In the genomic region with DNA sequence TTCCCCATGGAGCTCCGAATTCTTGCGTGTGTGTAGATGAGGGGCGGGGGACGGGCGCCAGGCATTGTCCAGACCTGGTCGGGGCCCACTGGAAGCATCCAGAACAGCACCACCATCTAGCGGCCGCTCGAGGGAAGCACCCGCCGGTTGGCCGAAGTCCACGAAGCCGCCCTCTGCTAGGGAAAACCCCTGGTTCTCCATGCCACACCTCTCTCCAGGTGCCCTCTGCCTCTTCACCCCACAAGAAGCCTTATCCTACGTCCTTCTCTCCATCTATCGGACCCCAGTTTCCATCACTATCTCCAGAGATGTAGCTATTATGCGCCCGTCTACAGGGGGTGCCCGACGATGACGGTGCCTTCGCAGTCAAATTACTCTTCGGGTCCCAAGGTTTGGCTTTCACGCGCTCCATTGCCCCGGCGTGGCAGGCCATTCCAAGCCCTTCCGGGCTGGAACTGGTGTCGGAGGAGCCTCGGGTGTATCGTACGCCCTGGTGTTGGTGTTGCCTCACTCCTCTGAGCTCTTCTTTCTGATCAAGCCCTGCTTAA, we compare ENCODE assay signal across 8 cellular contexts. TPM values are rescaled to one million over a fixed set of nuclear protein-coding genes. Genes with fewer than 3 reads are reported as not detected.
A peak's percentile ranks its signal among the peaks of the same experiment; 100 is the strongest.
DNase-seq lines count a peak whose midpoint lies in the region; ATAC-seq, FAIRE-seq and TF ChIP-seq lines count a peak whose summit lies in the region.

No MANE protein-coding gene starts in this region.

- peaks cover 5% of the 10 kb centered on the region for H3K36me3 Mint-ChIP-seq in astrocyte (ENCODE audit: low read depth, unreplicated experiment)

- FAIRE-seq in astrocyte (lab: Jason Lieb, UNC): no peak

- H3K36me3 ChIP-seq in astrocyte (ENCODE audit: insufficient read depth, low read length) (peaks cover 15% of the 10 kb centered on the region), hepatocyte (replicated peaks; ENCODE audit: insufficient read depth, low read depth) (no peaks in the 10 kb centered on the region)

- H3K27ac Mint-ChIP-seq in astrocyte (ENCODE audit: unreplicated experiment): peak overlapping the region; percentile 75

- H3K4me3 Mint-ChIP-seq in astrocyte (ENCODE audit: unreplicated experiment): peak overlapping the region; percentile 89

- no peaks in the 10 kb centered on the region for H3K27me3 Mint-ChIP-seq in astrocyte (ENCODE audit: low read depth, unreplicated experiment)

- ATAC-seq in HG02678 (IDR thresholded peaks at IDR 0.05; ENCODE audit: unreplicated experiment): peak; percentile 46
- ATAC-seq in HG02884 (IDR thresholded peaks at IDR 0.05; ENCODE audit: unreplicated experiment): no peak

- peak overlapping the region; percentile 100 for H3K4me2 ChIP-seq in astrocyte (ENCODE audit: low read length)
- H3K4me2 ChIP-seq in hepatocyte: peak overlapping the region; percentile 96

- H2AFZ ChIP-seq in astrocyte (ENCODE audit: low read depth, low read length) (peak overlapping the region; percentile 92), hepatocyte (peak overlapping the region; percentile 97)

- CTCF ChIA-PET in GM10248 (lab: Yijun Ruan, JAX): interaction anchor here (0.6 to 6.5 kb wide), 53 partner anchors 9 to 515 kb away, joined by 3 to 74 read pairs (median 5); a partner anchor contains a TSS

- H3K9ac ChIP-seq in astrocyte (ENCODE audit: low read length): peak overlapping the region; percentile 88

- WGBS in hepatocyte (ENCODE audit: low lambda C conversion rate, missing lambda C conversion rate): under 1% methylated on average over 32 of the region's 32 CpGs

- H3K9me3 ChIP-seq in astrocyte (ENCODE audit: insufficient read depth, low read depth, low read length): no peaks in the 10 kb centered on the region
- no peaks in the 10 kb centered on the region for H3K9me3 ChIP-seq in hepatocyte (ENCODE audit: low read depth)

- H3K4me1 ChIP-seq in astrocyte (ENCODE audit: insufficient read depth, low read length): peaks cover 25% of the 10 kb centered on the region
- H3K4me1 ChIP-seq in hepatocyte (ENCODE audit: insufficient read depth): peaks cover 39% of the 10 kb centered on the region

- H3K4me3 ChIP-seq in astrocyte (ENCODE audit: insufficient read depth, low read depth, low read length) (peak overlapping the region; percentile 88), hepatocyte (peak overlapping the region; percentile 96), retinal pigment epithelial cell (ENCODE audit: low read length) (peak overlapping the region; percentile 71)

- H3K27ac ChIP-seq in astrocyte (ENCODE audit: low read depth, low read length): peak overlapping the region; percentile 73
- peak overlapping the region; percentile 96 for H3K27ac ChIP-seq in hepatocyte

- H3K79me2 ChIP-seq in astrocyte (ENCODE audit: insufficient read depth, low read length): peaks cover 43% of the 10 kb centered on the region
- peaks cover 40% of the 10 kb centered on the region for H3K79me2 ChIP-seq in hepatocyte

- H3K4me1 Mint-ChIP-seq in astrocyte (ENCODE audit: low read depth, unreplicated experiment): peaks cover 17% of the 10 kb centered on the region

- TF ChIP-seq CTCF in GM10248 (IDR thresholded peaks at IDR 0.05; ENCODE audit: control extremely low read depth, extremely low read depth, low read depth, missing control alignments): peak; percentile 86
- peak; percentile 68 for TF ChIP-seq CTCF in astrocyte (IDR thresholded peaks at IDR 0.05; ENCODE audit: insufficient read depth, low read depth, low read length)
- TF ChIP-seq CTCF in hepatocyte (IDR thresholded peaks at IDR 0.05; ENCODE audit: poor library complexity): peak; percentile 79
- peak; percentile 76 for TF ChIP-seq CTCF in retinal pigment epithelial cell (conservative IDR thresholded peaks at IDR 0.05; ENCODE audit: low read depth, low read length)

- no peaks in the 10 kb centered on the region for H3K9me3 Mint-ChIP-seq in astrocyte (ENCODE audit: unreplicated experiment)

- DNase-seq in GM10248 (ENCODE audit: extremely low spot score): peak; percentile 90
- DNase-seq in NCI-H1694 (lab: John Stamatoyannopoulos, UW): peak; percentile 79
- DNase-seq in T1000 (lab: John Stamatoyannopoulos, UW): peak; percentile 83
- peak; percentile 53 for DNase-seq in astrocyte (ENCODE audit: low read depth)
- peak; percentile 96 for DNase-seq in hepatocyte (ENCODE audit: low spot score)
- peak; percentile 54 for DNase-seq in retinal pigment epithelial cell (ENCODE audit: low read depth)

- H4K20me1 ChIP-seq in astrocyte (ENCODE audit: insufficient read depth, low read length): peaks cover 21% of the 10 kb centered on the region
- no peaks in the 10 kb centered on the region for H4K20me1 ChIP-seq in hepatocyte (ENCODE audit: insufficient read depth, poor library complexity, severe bottlenecking)

- POLR2A ChIA-PET in GM10248 (lab: Yijun Ruan, JAX): interaction anchor here (1.3 to 1.5 kb wide), 2 partner anchors 12 to 76 kb away, joined by 4 to 6 read pairs; a partner anchor contains a TSS

- H3K9me2 ChIP-seq in hepatocyte (replicated peaks; ENCODE audit: insufficient read depth): no peaks in the 10 kb centered on the region

- H3K27me3 ChIP-seq in astrocyte (ENCODE audit: insufficient read depth, low read length): no peaks in the 10 kb centered on the region
- no peaks in the 10 kb centered on the region for H3K27me3 ChIP-seq in hepatocyte

RNA-seq across cellular contexts. Expression of a gene that starts 0.6 kb away (rescaled TPM):
- total RNA-seq in astrocyte (51.4 and 58.7 TPM in 2 replicates), hepatocyte (61.1 and 71.2 TPM in 2 replicates)
- polyA plus RNA-seq in hepatocyte: 33.7 and 35.4 TPM in 2 replicates

RNA-seq across cellular contexts. Expression of a gene that starts 2.6 kb away (rescaled TPM):
- total RNA-seq in astrocyte (0.43 and 0.93 TPM in 2 replicates), hepatocyte (0.90 and 11.0 TPM in 2 replicates)
- 2.4 and 5.4 TPM in 2 replicates for polyA plus RNA-seq in hepatocyte

RNA-seq across cellular contexts. Expression of a gene that starts 12.2 kb away (rescaled TPM):
- total RNA-seq in astrocyte: 2.4 and 3.4 TPM in 2 replicates
- 4.5 and 7.3 TPM in 2 replicates for total RNA-seq in hepatocyte
- polyA plus RNA-seq in hepatocyte: 8.0 and 11.3 TPM in 2 replicates

RNA-seq across cellular contexts. Expression of a gene that starts 18.3 kb away (rescaled TPM):
- total RNA-seq in astrocyte (4.4 and 6.2 TPM in 2 replicates), hepatocyte (64.0 and 75.5 TPM in 2 replicates)
- polyA plus RNA-seq in hepatocyte: 80.4 and 82.6 TPM in 2 replicates

RNA-seq across cellular contexts. Expression of a gene that starts 22.6 kb away (rescaled TPM):
- 44.6 and 51.2 TPM in 2 replicates for total RNA-seq in astrocyte
- total RNA-seq in hepatocyte: 201 and 234 TPM in 2 replicates
- 109 and 113 TPM in 2 replicates for polyA plus RNA-seq in hepatocyte
